Comparison of ENCODE assay signal across 1 cellular context in genomic region chr3:195855471-195856409, GRCh38.
TF ChIP-seq lines count a peak whose summit lies in the region.

No MANE protein-coding gene starts in this region.

TF ChIP-seq in H1, 55 proteins besides CTCF, POLR2A, EP300 and RAD21:
- peak; percentile 64 to 79; a peak in 2 of 4 replicates for TF ChIP-seq SIN3A (conservative IDR thresholded peaks at IDR 0.05 in 1 of 2, IDR thresholded peaks at IDR 0.05 in 1 of 2; ENCODE audit: low read depth in 1 of 2, low read length in 2 of 2)
- TF ChIP-seq CREB1 (IDR thresholded peaks at IDR 0.05), result no peak
TF ChIP-seq in H1: peak in this region for 1.
